Comparison of ENCODE assay signal across 16 cellular contexts in genomic region chr6:17700421-17701416, GRCh38. TPM values are rescaled to one million over a fixed set of nuclear protein-coding genes. Genes with fewer than 3 reads are reported as not detected.
DNase-seq lines count a peak whose midpoint lies in the region; ATAC-seq and TF ChIP-seq lines count a peak whose summit lies in the region.
"Had no signal": no experiment of that assay in that cellular context is flagged by ENCODE, and none has a peak within 500 bp of the region (broad histone marks: within the 10 kb centered on the region; RNA-seq: fewer than 3 reads in every experiment).

No MANE protein-coding gene starts in this region.

- TF ChIP-seq CTCF in CD4-positive, alpha-beta T cell (IDR thresholded peaks at IDR 0.05) = no peak
- TF ChIP-seq CTCF in HL-60 (IDR thresholded peaks at IDR 0.05; ENCODE audit: insufficient read depth, low read length) = no peak

- POLR2A ChIA-PET in CD4-positive, alpha-beta T cell (lab: Charles Lee) = interaction anchor here (1.0 to 3.5 kb wide), 2 partner anchors 98 to 100 kb away, joined by 3 to 45 read pairs; partner anchors contain the start of gene FAM8A1

- no peaks in the 10 kb centered on the region for H3K27me3 Mint-ChIP-seq in CD4-positive, alpha-beta T cell
- H3K27me3 Mint-ChIP-seq in naive B cell = no peaks in the 10 kb centered on the region

- H3K36me3 Mint-ChIP-seq in CD4-positive, alpha-beta T cell (ENCODE audit: low read depth) = peaks cover 13% of the 10 kb centered on the region
- H3K36me3 Mint-ChIP-seq in naive B cell = peaks cover 0 to 4% of the 10 kb centered on the region in 2 donors

- no peak overlapping the region for H3K27ac ChIP-seq in CD4-positive, alpha-beta T cell (ENCODE audit: low read depth, low read length)
- peak overlapping the region; percentile 20 for H3K27ac ChIP-seq in HL-60 (replicated peaks)
- H3K27ac ChIP-seq: colonic mucosa, foreskin keratinocyte, upper lobe of right lung had no signal

- peak overlapping the region; percentile 3 for H3K4me3 Mint-ChIP-seq in CD4-positive, alpha-beta T cell
- peak overlapping the region; percentile 55 to 91 (median 78) for H3K4me3 Mint-ChIP-seq in naive B cell
- H3K4me3 Mint-ChIP-seq: GM23338 had no signal

- DNase-seq in CD4-positive, alpha-beta T cell = no peak
- peak in 1 of 2 experiments; percentile 44 for DNase-seq in HL-60 (ENCODE audit: low read depth in 1 of 2, low spot score in 1 of 2)
- peak; percentile 22 for DNase-seq in UCSD-AML1 (lab: John Stamatoyannopoulos, UW; ENCODE audit: unreplicated experiment)
- no peak for DNase-seq in naive B cell
- no peak for DNase-seq in effector CD4-positive, alpha-beta T cell
- DNase-seq in NCI-H128 (lab: John Stamatoyannopoulos, UW; ENCODE audit: unreplicated experiment) = no peak
- no peak for DNase-seq in HuH-7.5 (ENCODE audit: low spot score)
- DNase-seq: activated effector memory CD4-positive, alpha-beta T cell treated with Interleukin-2 at 50 U/mL for 16 hours; DMS79 treated with DMSO at 0.1 percent for 48 hours; foreskin keratinocyte; posterior cingulate gyrus; upper lobe of right lung had no signal

- H3K27ac Mint-ChIP-seq in CD4-positive, alpha-beta T cell = peak overlapping the region; percentile 56
- peak overlapping the region in 5 of 6 donors; percentile 36 to 95 (median 78) for H3K27ac Mint-ChIP-seq in naive B cell
- H3K27ac Mint-ChIP-seq: GM23338 had no signal

- H3K4me1 Mint-ChIP-seq in CD4-positive, alpha-beta T cell (ENCODE audit: low read depth) = peaks cover 71% of the 10 kb centered on the region
- peaks cover 31 to 81% (median 50%) of the 10 kb centered on the region in 3 donors for H3K4me1 Mint-ChIP-seq in naive B cell

- intact Hi-C loops in CD4-positive, alpha-beta T cell (cut with DNase I, micrococcal nuclease) = loop anchor here (5.0 to 10.0 kb wide), 5 partner anchors 33 to 1576 kb away; partner anchors contain the start of genes ATXN1 (in 1 of the 2) and MYLIP (in 1 of the 2)

- H3K9me3 Mint-ChIP-seq in CD4-positive, alpha-beta T cell = no peaks in the 10 kb centered on the region
- no peaks in the 10 kb centered on the region for H3K9me3 Mint-ChIP-seq in naive B cell

- ATAC-seq in CD4-positive, alpha-beta T cell (ENCODE audit: poor library complexity) = no peak
- ATAC-seq in naive B cell (ENCODE audit: low read depth in 2 of 2) (no peak), HG03571 (IDR thresholded peaks at IDR 0.05; ENCODE audit: unreplicated experiment) (no peak)
- ATAC-seq: foreskin keratinocyte, GM23338, left lobe of liver, upper lobe of right lung had no signal

- no peaks in the 10 kb centered on the region for H3K27me3 ChIP-seq in CD4-positive, alpha-beta T cell (ENCODE audit: control insufficient read depth, insufficient read depth, low read length)
- no peaks in the 10 kb centered on the region for H3K27me3 ChIP-seq in HL-60 (ENCODE audit: insufficient read depth, poor library complexity, severe bottlenecking)
- H3K27me3 ChIP-seq: colonic mucosa, foreskin keratinocyte, upper lobe of right lung had no signal

- H3K4me3 ChIP-seq in HL-60 (replicated peaks; ENCODE audit: insufficient read depth, low read length) = no peak overlapping the region
- H3K4me3 ChIP-seq: colonic mucosa, GM23338, upper lobe of right lung had no signal

- H3K9me3 ChIP-seq in CD4-positive, alpha-beta T cell (ENCODE audit: control insufficient read depth, low read length) = no peaks in the 10 kb centered on the region
- H3K9me3 ChIP-seq: colonic mucosa, upper lobe of right lung had no signal

- CTCF ChIA-PET in CD4-positive, alpha-beta T cell (lab: Charles Lee) = interaction anchor here (0.6 to 3.7 kb wide), 4 partner anchors 7 to 70 kb away, joined by 3 to 25 read pairs (median 4); no protein-coding TSS in a partner anchor

RNA-seq across cellular contexts. Expression of gene NUP153, which starts 6.0 kb away (rescaled TPM):
- total RNA-seq in CD4-positive, alpha-beta T cell = 10 to 100 TPM; 58.3 to 61.0 TPM
- 1 to 10 TPM; 2.9 to 7.6 (median 5.4) TPM for polyA plus RNA-seq in naive B cell (ENCODE audit: low read depth in 6 of 6)
